Comparison of ENCODE assay signal across 8 cellular contexts in genomic region chr13:63636231-63636993, GRCh38.
DNase-seq lines count a peak whose midpoint lies in the region; ATAC-seq and TF ChIP-seq lines count a peak whose summit lies in the region.

No MANE protein-coding gene starts in this region.

- in situ Hi-C loops in gastrocnemius medialis (cut with MboI; ENCODE audit: low sequenced_read_pairs in 4 of 4), result no loop called here

- H3K4me1 ChIP-seq in SJCRH30, result no peaks in the 10 kb centered on the region
- no peaks in the 10 kb centered on the region for H3K4me1 ChIP-seq in gastrocnemius medialis

- ATAC-seq in GM18519 (IDR thresholded peaks at IDR 0.05; ENCODE audit: low FRiP score, unreplicated experiment) (peak; percentile 57), HG02852 (IDR thresholded peaks at IDR 0.05; ENCODE audit: unreplicated experiment) (peak; percentile 72), gastrocnemius medialis (no peak)

- DNase-seq in NCI-H82 (lab: John Stamatoyannopoulos, UW) (peak; percentile 34), fibroblast of mammary gland (ENCODE audit: low read depth) (no peak), NOMO-1 treated with DMSO at 0.1 percent for 48 hours (lab: John Stamatoyannopoulos, UW; ENCODE audit: unreplicated experiment) (no peak), islet precursor cell (no peak), SJCRH30 (no peak), gastrocnemius medialis (no peak)

- TF ChIP-seq POLR2A in gastrocnemius medialis (IDR thresholded peaks at IDR 0.05), result no peak

- H3K9me3 ChIP-seq in SJCRH30 (replicated peaks) (no peaks in the 10 kb centered on the region), gastrocnemius medialis (no peaks in the 10 kb centered on the region)

- H3K27me3 ChIP-seq in SJCRH30, result no peaks in the 10 kb centered on the region
- no peaks in the 10 kb centered on the region for H3K27me3 ChIP-seq in gastrocnemius medialis

- intact Hi-C loops in gastrocnemius medialis (cut with DNase I; ENCODE audit: low total_unique reads), result no loop called here

- TF ChIP-seq CTCF in fibroblast of mammary gland (conservative IDR thresholded peaks at IDR 0.05; ENCODE audit: control insufficient read depth, insufficient read depth, low read depth, low read length) (peak; percentile 8), gastrocnemius medialis (IDR thresholded peaks at IDR 0.05 in 4 of 5, conservative IDR thresholded peaks at IDR 0.05 in 1 of 5) (no peak)

- H3K36me3 ChIP-seq in SJCRH30, result no peaks in the 10 kb centered on the region
- no peaks in the 10 kb centered on the region for H3K36me3 ChIP-seq in gastrocnemius medialis

- H3K4me3 ChIP-seq in fibroblast of mammary gland (ENCODE audit: control insufficient read depth, low read depth, low read length) (peak overlapping the region; percentile 2), SJCRH30 (no peak overlapping the region), gastrocnemius medialis (peak overlapping the region in 1 of 4 donors; percentile 6)

- H3K27ac ChIP-seq in SJCRH30 (no peak overlapping the region), gastrocnemius medialis (no peak overlapping the region)

Comparison
In these comparisons a context has a peak if more than half of its experiments do, and no peak if none do; other contexts are left out.
1. ATAC-seq: peak in GM18519 (single experiment) and HG02852 (single experiment); none in gastrocnemius medialis (0 of 2).